21 cellular contexts compared by ENCODE assay signal in genomic region chr6:1698527-1698926, GRCh38.
A peak's percentile ranks its signal among the peaks of the same experiment; 100 is the strongest.
DNase-seq lines count a peak whose midpoint lies in the region; ATAC-seq and TF ChIP-seq lines count a peak whose summit lies in the region.
"Had no signal": no experiment of that assay in that cellular context is flagged by ENCODE, and none has a peak within 500 bp of the region (broad histone marks: within the 10 kb centered on the region; RNA-seq: fewer than 3 reads in every experiment).

No MANE protein-coding gene starts in this region.

- H3K4me3 ChIP-seq in GM23338 (no peak overlapping the region), thoracic aorta (no peak overlapping the region), esophagus muscularis mucosa (no peak overlapping the region), left lung (no peak overlapping the region)
- H3K4me3 ChIP-seq: Peyer's patch, SJSA1 had no signal

- TF ChIP-seq POLR2A in esophagus muscularis mucosa (IDR thresholded peaks at IDR 0.05; ENCODE audit: low read depth): no peak

- H3K36me3 ChIP-seq in GM23338 (ENCODE audit: insufficient read depth): no peaks in the 10 kb centered on the region
- H3K36me3 ChIP-seq in thoracic aorta: no peaks in the 10 kb centered on the region
- no peaks in the 10 kb centered on the region for H3K36me3 ChIP-seq in esophagus muscularis mucosa
- no peaks in the 10 kb centered on the region for H3K36me3 ChIP-seq in left lung
- H3K36me3 ChIP-seq: Peyer's patch, SJSA1 had no signal

- H3K4me1 Mint-ChIP-seq in GM23338 (peaks cover 11% of the 10 kb centered on the region; the same call in 2 of the 3 replicates), chondrocyte (ENCODE audit: low read depth) (peaks cover 84% of the 10 kb centered on the region), nephron progenitor cell (peaks cover 54% of the 10 kb centered on the region)

- H3K9me3 Mint-ChIP-seq in GM23338: peaks cover 3% of the 10 kb centered on the region; the same call in 1 of the 3 replicates
- no peaks in the 10 kb centered on the region for H3K9me3 Mint-ChIP-seq in chondrocyte (ENCODE audit: low read depth)
- H3K9me3 Mint-ChIP-seq in nephron progenitor cell: peaks cover 8% of the 10 kb centered on the region

- no peaks in the 10 kb centered on the region for H3K36me3 Mint-ChIP-seq in GM23338 (ENCODE audit: low read depth)
- H3K36me3 Mint-ChIP-seq in chondrocyte (ENCODE audit: low read depth): no peaks in the 10 kb centered on the region
- peaks cover 12% of the 10 kb centered on the region for H3K36me3 Mint-ChIP-seq in nephron progenitor cell (ENCODE audit: low read depth)

- H4K20me1 ChIP-seq in GM23338 (replicated peaks; ENCODE audit: insufficient read depth): no peaks in the 10 kb centered on the region

- H2AFZ ChIP-seq in GM23338: no peak overlapping the region

- TF ChIP-seq CTCF in GM23338 (conservative IDR thresholded peaks at IDR 0.05; ENCODE audit: low read depth in 2 of 2): peak in 1 of 2 experiments; percentile 40; a peak in 2 of 4 replicates
- TF ChIP-seq CTCF in chondrocyte (IDR thresholded peaks at IDR 0.05): no peak
- no peak for TF ChIP-seq CTCF in thoracic aorta (IDR thresholded peaks at IDR 0.05)
- no peak for TF ChIP-seq CTCF in esophagus muscularis mucosa (IDR thresholded peaks at IDR 0.05)
- TF ChIP-seq CTCF in nephron progenitor cell (IDR thresholded peaks at IDR 0.05): no peak
- no peak for TF ChIP-seq CTCF in left lung (IDR thresholded peaks at IDR 0.05)

- H3K4me3 Mint-ChIP-seq in GM23338 (no peak overlapping the region), chondrocyte (ENCODE audit: unreplicated experiment) (no peak overlapping the region), nephron progenitor cell (no peak overlapping the region)
- H3K4me3 Mint-ChIP-seq: CD4-positive, CD25-positive, alpha-beta regulatory T cell had no signal

- ATAC-seq in GM23338 (peak; percentile 44; the same call in 2 of the 3 replicates), thoracic aorta (ENCODE audit: insufficient number of reproducible peaks, low FRiP score, low read depth) (no peak), left lung (no peak)

- intact Hi-C loops in esophagus muscularis mucosa (cut with DNase I): no loop called here
- intact Hi-C loops in left lung (cut with DNase I): no loop called here

- no peak overlapping the region for H3K4me2 ChIP-seq in GM23338

- H3K9me2 ChIP-seq in GM23338 (ENCODE audit: insufficient read depth): no peaks in the 10 kb centered on the region

- H3K79me2 ChIP-seq in GM23338 (replicated peaks; ENCODE audit: insufficient read depth): no peaks in the 10 kb centered on the region

- no peaks in the 10 kb centered on the region for H3K4me1 ChIP-seq in GM23338 (ENCODE audit: insufficient read depth)
- peaks cover 33 to 77% of the 10 kb centered on the region in 2 donors for H3K4me1 ChIP-seq in thoracic aorta (ENCODE audit: control insufficient read depth in 1 of 2, low read depth in 2 of 2)
- H3K4me1 ChIP-seq in esophagus muscularis mucosa: peaks cover 0 to 16% (median 14%) of the 10 kb centered on the region in 4 donors
- peaks cover 0 to 4% of the 10 kb centered on the region in 2 donors for H3K4me1 ChIP-seq in left lung
- H3K4me1 ChIP-seq: Peyer's patch had no signal

- 88% methylated on average over 11 of the region's 11 CpGs for WGBS in esophagus muscularis mucosa

- H3K27ac Mint-ChIP-seq in GM23338 (no peak overlapping the region), chondrocyte (ENCODE audit: unreplicated experiment) (peak overlapping the region; percentile 13), nephron progenitor cell (no peak overlapping the region)
- H3K27ac Mint-ChIP-seq: CD4-positive, CD25-positive, alpha-beta regulatory T cell had no signal

- H3K27me3 ChIP-seq in GM23338 (ENCODE audit: insufficient read depth) (no peaks in the 10 kb centered on the region), thoracic aorta (replicated peaks; ENCODE audit: insufficient read depth) (no peaks in the 10 kb centered on the region), esophagus muscularis mucosa (no peaks in the 10 kb centered on the region), left lung (no peaks in the 10 kb centered on the region)
- H3K27me3 ChIP-seq: Peyer's patch, SJSA1 had no signal

- H3K9me3 ChIP-seq in thoracic aorta (no peaks in the 10 kb centered on the region), esophagus muscularis mucosa (no peaks in the 10 kb centered on the region), left lung (no peaks in the 10 kb centered on the region)
- H3K9me3 ChIP-seq: Peyer's patch, SJSA1 had no signal

- H3K27me3 Mint-ChIP-seq in GM23338 (ENCODE audit: insufficient read depth, low read depth, poor library complexity) (peaks cover 5% of the 10 kb centered on the region), chondrocyte (ENCODE audit: low read depth) (no peaks in the 10 kb centered on the region), nephron progenitor cell (ENCODE audit: low read depth, poor library complexity) (no peaks in the 10 kb centered on the region)
- H3K27me3 Mint-ChIP-seq: CD4-positive, CD25-positive, alpha-beta regulatory T cell had no signal

- no peaks in the 10 kb centered on the region for H3F3A ChIP-seq in GM23338 (replicated peaks; ENCODE audit: low read depth)

- H3K27ac ChIP-seq in GM23338 (ENCODE audit: low read depth) (no peak overlapping the region), thoracic aorta (peak overlapping the region; percentile 92 to 95), esophagus muscularis mucosa (replicated peaks in 1 of 4) (no peak overlapping the region), left lung (no peak overlapping the region)
- H3K27ac ChIP-seq: Peyer's patch, SJSA1 had no signal

- DNase-seq in GM23338 (ENCODE audit: low spot score) (no peak), M059J (ENCODE audit: low read depth) (peak; percentile 6), chondrocyte (ENCODE audit: low spot score) (no peak), thoracic aorta (ENCODE audit: low spot score) (no peak), esophagus muscularis mucosa (ENCODE audit: extremely low spot score) (no peak), nephron progenitor cell (no peak), left lung (no peak)
- DNase-seq: CD4-positive, CD25-positive, alpha-beta regulatory T cell; COR-L47; DMS79; H7; NCI-H1092 treated with DMSO at 0.1 percent for 48 hours; NCI-H1436 treated with DMSO at 0.1 percent for 48 hours; NCI-H2029; NCI-H2171; NCI-H345; NCI-H524; NCI-H774; NK-92 treated with Interleukin-12 subunit alpha and Interleukin-12 subunit beta, amount 100 ng/mL, for 24 hours; Peyer's patch had no signal

- TF ChIP-seq EP300 in esophagus muscularis mucosa (IDR thresholded peaks at IDR 0.05): no peak

TF ChIP-seq in GM23338, 12 proteins besides CTCF, POLR2A, EP300 and RAD21:
- TF ChIP-seq POLR2AphosphoS5 (IDR thresholded peaks at IDR 0.05; ENCODE audit: low read depth): no peak
- no peak for TF ChIP-seq CREB1 (CRISPR knock-in tag; IDR thresholded peaks at IDR 0.05; ENCODE audit: low read depth)
- no peak for TF ChIP-seq ZNF331 (CRISPR knock-in tag; IDR thresholded peaks at IDR 0.05; ENCODE audit: low read depth)
- TF ChIP-seq EZH2 (IDR thresholded peaks at IDR 0.05; ENCODE audit: low read depth, unreplicated experiment): no peak
- no peak for TF ChIP-seq ETS1 (IDR thresholded peaks at IDR 0.05)
- no peak for TF ChIP-seq JUNB (IDR thresholded peaks at IDR 0.05; ENCODE audit: unreplicated experiment)

Comparison
In these comparisons a context has a peak if more than half of its experiments do, and no peak if none do; other contexts are left out.
1. H3K27ac ChIP-seq: peak in thoracic aorta (2 of 2); none in GM23338 (single experiment), esophagus muscularis mucosa (0 of 4) and left lung (0 of 2).